ENCODE assay signal across 15 cellular contexts in the genomic region with DNA sequence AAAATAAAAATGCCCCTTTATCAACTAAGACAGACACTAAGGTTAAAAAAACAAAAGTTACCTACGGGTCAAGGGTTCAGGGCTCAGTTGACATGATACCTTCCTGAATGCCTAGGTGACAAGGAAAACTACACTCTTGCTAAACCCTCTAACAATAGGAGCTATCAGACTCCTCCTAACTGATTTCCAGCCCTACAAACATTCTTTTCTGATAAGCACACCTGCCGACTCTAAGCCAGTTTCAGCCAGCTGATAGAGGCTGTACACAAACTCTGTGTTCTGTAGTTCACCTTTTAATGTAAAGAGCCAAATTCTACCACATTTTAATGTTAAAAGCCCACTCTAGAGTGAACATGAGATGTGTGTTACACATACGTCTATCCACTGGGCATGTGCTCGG. TPM values are rescaled to one million over a fixed set of nuclear protein-coding genes. Genes with fewer than 3 reads are reported as not detected.
A peak's percentile ranks its signal among the peaks of the same experiment; 100 is the strongest.
DNase-seq lines count a peak whose midpoint lies in the region; TF ChIP-seq lines count a peak whose summit lies in the region.
"Had no signal": no experiment of that assay in that cellular context is flagged by ENCODE, and none has a peak within 500 bp of the region (broad histone marks: within the 10 kb centered on the region; RNA-seq: fewer than 3 reads in every experiment).

No MANE protein-coding gene starts in this region.

- intact Hi-C loops in stomach (cut with DNase I; ENCODE audit: low total_unique reads) (no loop called here), dorsolateral prefrontal cortex (cut with DNase I) (no loop called here), A673 (cut with micrococcal nuclease; ENCODE audit: unreplicated experiment) (no loop called here)

- peak; percentile 36 for DNase-seq in NCI-H2107 treated with DMSO at 0.1 percent for 48 hours (lab: John Stamatoyannopoulos, UW; ENCODE audit: unreplicated experiment)
- DNase-seq in NCI-H2107 (lab: John Stamatoyannopoulos, UW) = no peak
- DNase-seq in endodermal cell = peak; percentile 56
- peak; percentile 33 for DNase-seq in mucosa of gallbladder (ENCODE audit: low spot score)
- DNase-seq in stomach = peak; percentile 32
- DNase-seq in dorsolateral prefrontal cortex = no peak
- no peak for DNase-seq in NOMO-1 treated with DMSO at 0.1 percent for 48 hours (lab: John Stamatoyannopoulos, UW; ENCODE audit: unreplicated experiment)
- no peak for DNase-seq in A673 (ENCODE audit: low spot score)
- DNase-seq: ACHN; CD4-positive, CD25-positive, alpha-beta regulatory T cell; DMS79; EL had no signal

- H3K4me1 ChIP-seq in endodermal cell (ENCODE audit: control insufficient read depth, insufficient read depth, low read length) = peaks cover 22% of the 10 kb centered on the region
- peaks cover 0 to 25% (median 2%) of the 10 kb centered on the region in 4 donors for H3K4me1 ChIP-seq in stomach
- no peaks in the 10 kb centered on the region for H3K4me1 ChIP-seq in A673 (ENCODE audit: insufficient read depth, low read length, poor library complexity, severe bottlenecking)
- H3K4me1 ChIP-seq: BLaER1 treated with 17β-estradiol and CSF1 and Interleukin-3, amounts not matched to agents 10 nM and 100 nM had no signal

- no peak overlapping the region for H3K4me3 Mint-ChIP-seq in endodermal cell
- H3K4me3 Mint-ChIP-seq: CD4-positive, CD25-positive, alpha-beta regulatory T cell had no signal

- TF ChIP-seq CTCF in endodermal cell (conservative IDR thresholded peaks at IDR 0.05) = no peak
- TF ChIP-seq CTCF in stomach (IDR thresholded peaks at IDR 0.05) = peak in 1 of 7 experiments; percentile 16
- no peak for TF ChIP-seq CTCF in dorsolateral prefrontal cortex (IDR thresholded peaks at IDR 0.05 in 54 of 56, conservative IDR thresholded peaks at IDR 0.05 in 2 of 56; ENCODE audit: low read depth in 1 of 56, partially characterized antibody in 56 of 56)
- no peak for TF ChIP-seq CTCF in A673 (conservative IDR thresholded peaks at IDR 0.05; ENCODE audit: low read depth, low read length)

- no peak for TF ChIP-seq POLR2A in stomach (IDR thresholded peaks at IDR 0.05)

- H3K36me3 Mint-ChIP-seq in endodermal cell (ENCODE audit: low read depth) = no peaks in the 10 kb centered on the region
- H3K36me3 Mint-ChIP-seq: CD4-positive, CD25-positive, alpha-beta regulatory T cell had no signal

- H3K27ac ChIP-seq in endodermal cell (ENCODE audit: low read depth, low read length) (no peak overlapping the region), stomach (no peak overlapping the region), dorsolateral prefrontal cortex (no peak overlapping the region), A673 (ENCODE audit: low read depth, low read length, poor library complexity, severe bottlenecking) (no peak overlapping the region)
- H3K27ac ChIP-seq: 22Rv1; BLaER1 treated with 17β-estradiol and CSF1 and Interleukin-3, amounts not matched to agents 10 nM and 100 nM had no signal

- no peaks in the 10 kb centered on the region for H3K9me3 Mint-ChIP-seq in endodermal cell
- H3K9me3 Mint-ChIP-seq: CD4-positive, CD25-positive, alpha-beta regulatory T cell had no signal

- H3K36me3 ChIP-seq in endodermal cell (ENCODE audit: control insufficient read depth, insufficient read depth, low read length) = no peaks in the 10 kb centered on the region
- no peaks in the 10 kb centered on the region for H3K36me3 ChIP-seq in stomach
- no peaks in the 10 kb centered on the region for H3K36me3 ChIP-seq in A673 (ENCODE audit: insufficient read depth, low read length, poor library complexity, severe bottlenecking)
- H3K36me3 ChIP-seq: BLaER1 treated with 17β-estradiol and CSF1 and Interleukin-3, amounts not matched to agents 10 nM and 100 nM had no signal

- no TSS peak for BruUV-seq in A673 (replicated peaks; lab: Mats Ljungman, UMichigan)

- peaks cover 9% of the 10 kb centered on the region for H3K27me3 Mint-ChIP-seq in endodermal cell (ENCODE audit: insufficient read depth)
- H3K27me3 Mint-ChIP-seq: CD4-positive, CD25-positive, alpha-beta regulatory T cell had no signal

- POLR2A ChIA-PET in A673 (lab: Charles Lee; ENCODE audit: low non-redundant PET) = no interaction called here

- WGBS in endodermal cell (ENCODE audit: insufficient coverage in 1 of 2, insufficient read length in 1 of 2), 2 experiments = 35 to 59% methylated on average over 4 of the region's 4 CpGs
- WGBS in stomach, 5 donors = 29 to 46% (median 37%) methylated on average over 4 of the region's 4 CpGs

- H3K9me3 ChIP-seq in endodermal cell (ENCODE audit: control insufficient read depth, low read length) (no peaks in the 10 kb centered on the region), stomach (no peaks in the 10 kb centered on the region), A673 (ENCODE audit: low read depth, low read length, poor library complexity, severe bottlenecking) (no peaks in the 10 kb centered on the region)
- H3K9me3 ChIP-seq: BLaER1 treated with 17β-estradiol and CSF1 and Interleukin-3, amounts not matched to agents 10 nM and 100 nM had no signal

- peaks cover 30% of the 10 kb centered on the region for H3K4me1 Mint-ChIP-seq in endodermal cell
- H3K4me1 Mint-ChIP-seq: CD4-positive, CD25-positive, alpha-beta regulatory T cell had no signal

- H3K4me3 ChIP-seq in endodermal cell (ENCODE audit: low read length) (peak overlapping the region; percentile 51), stomach (no peak overlapping the region), dorsolateral prefrontal cortex (no peak overlapping the region), A673 (ENCODE audit: low read depth, low read length, poor library complexity, severe bottlenecking) (no peak overlapping the region)
- H3K4me3 ChIP-seq: BLaER1 treated with 17β-estradiol and CSF1 and Interleukin-3, amounts not matched to agents 10 nM and 100 nM had no signal

- H3K27me3 ChIP-seq in endodermal cell (ENCODE audit: control insufficient read depth, insufficient read depth, low read length, poor library complexity, severe bottlenecking) (no peaks in the 10 kb centered on the region), stomach (no peaks in the 10 kb centered on the region), dorsolateral prefrontal cortex (no peaks in the 10 kb centered on the region), A673 (replicated peaks; ENCODE audit: insufficient read depth, low read depth, low read length, poor library complexity) (no peaks in the 10 kb centered on the region)
- H3K27me3 ChIP-seq: BLaER1 treated with 17β-estradiol and CSF1 and Interleukin-3, amounts not matched to agents 10 nM and 100 nM had no signal

- H3K27ac Mint-ChIP-seq in endodermal cell = peak overlapping the region; percentile 7
- H3K27ac Mint-ChIP-seq: CD4-positive, CD25-positive, alpha-beta regulatory T cell had no signal

- TF ChIP-seq EP300 in stomach (IDR thresholded peaks at IDR 0.05) = no peak

- CTCF ChIA-PET in A673 (lab: Charles Lee) = interaction anchor here (1.9 to 3.9 kb wide), 2 partner anchors 107 to 112 kb away, joined by 4 to 102 read pairs; no protein-coding TSS in a partner anchor

- H3K9ac ChIP-seq in endodermal cell (ENCODE audit: extremely low read depth, low read length, poor library complexity, severe bottlenecking) = peak overlapping the region; percentile 68
- H3K9ac ChIP-seq: BLaER1 treated with 17β-estradiol and CSF1 and Interleukin-3, amounts not matched to agents 10 nM and 100 nM had no signal

RNA-seq across cellular contexts. Expression of a gene that starts 40.2 kb away (rescaled TPM):
- total RNA-seq in endodermal cell (not detected), mucosa of gallbladder (5.1 TPM), stomach (under 1 TPM in 1 of 5 donors, not detected in 4; 0.18 TPM), dorsolateral prefrontal cortex (1 to 10 TPM in 110 of 120 experiments, under 1 TPM in 10; 0.19 to 7.9 (median 2.4) TPM), A673 (2021) (not detected in 2 replicates)
- 0.61 TPM for polyA plus RNA-seq in endodermal cell (2013, experiment 1 of 2)
- polyA plus RNA-seq in endodermal cell (2013, experiment 2 of 2) = 0.50 TPM
- polyA plus RNA-seq in stomach = under 1 TPM; 0.15 to 0.61 (median 0.31) TPM
- total RNA-seq: CD4-positive, CD25-positive, alpha-beta regulatory T cell; H4 had no signal

Comparison
In these comparisons a context has a peak if more than half of its experiments do, and no peak if none do; other contexts are left out.
1. DNase-seq: peak in NCI-H2107 treated with DMSO at 0.1 percent for 48 hours (single experiment), endodermal cell (single experiment), mucosa of gallbladder (single experiment) and stomach (single experiment); none in NCI-H2107 (single experiment), dorsolateral prefrontal cortex (0 of 10), NOMO-1 treated with DMSO at 0.1 percent for 48 hours (single experiment) and A673 (single experiment).